Comparison of ENCODE assay signal across 19 cellular contexts in the genomic region with DNA sequence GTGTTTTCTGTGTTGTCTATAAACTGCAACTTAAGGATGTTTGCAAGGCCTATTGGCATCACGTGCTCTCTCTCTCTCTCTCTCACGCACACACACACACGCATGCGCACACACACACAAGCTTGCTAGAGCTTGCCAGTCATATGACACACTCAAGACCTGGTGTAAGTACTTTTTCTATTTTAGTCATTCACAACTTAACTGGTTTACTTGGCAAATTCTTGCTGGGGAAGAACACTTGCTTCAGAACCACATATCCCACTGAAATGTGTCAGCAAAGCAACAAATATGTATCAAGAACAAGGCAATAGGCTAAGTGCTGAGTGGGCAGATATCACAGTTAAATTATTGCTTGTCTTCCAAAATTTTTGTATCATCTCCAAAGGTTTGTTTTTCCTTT.
DNase-seq lines count a peak whose midpoint lies in the region; ATAC-seq and TF ChIP-seq lines count a peak whose summit lies in the region.
"Had no signal": no experiment of that assay in that cellular context is flagged by ENCODE, and none has a peak within 500 bp of the region (broad histone marks: within the 10 kb centered on the region; RNA-seq: fewer than 3 reads in every experiment).

No MANE protein-coding gene starts in this region.

- no peak overlapping the region for H4K91ac ChIP-seq in H9 (ENCODE audit: insufficient read length, low read depth, low read length)

- H3K4me2 ChIP-seq in H9 (ENCODE audit: insufficient read depth, insufficient read length, low read length), result no peak overlapping the region

- TF ChIP-seq CTCF in cardiac muscle cell (IDR thresholded peaks at IDR 0.05; ENCODE audit: low read depth, low read length) (no peak), H9 (conservative IDR thresholded peaks at IDR 0.05) (no peak)

- no peak overlapping the region for H2BK15ac ChIP-seq in H9 (ENCODE audit: low read depth, low read length)

- peak in 1 of 2 donors; percentile 25 for DNase-seq in cardiac muscle cell (ENCODE audit: low read depth in 1 of 2, low spot score in 1 of 2)
- DNase-seq in Right ventricle myocardium inferior (ENCODE audit: missing footprints), result no peak
- peak; percentile 22 for DNase-seq in activated CD4-positive, alpha-beta memory T cell treated with anti-CD3 and anti-CD28 coated beads, Interleukin-2, amount 10 ng/mL, durations not matched to agents 7 days and 5 days
- peak; percentile 97 for DNase-seq in foreskin melanocyte
- DNase-seq in skeletal muscle cell (ENCODE audit: low read depth), result peak; percentile 6
- no peak for DNase-seq in H9
- no peak for DNase-seq in NCI-H69 (lab: John Stamatoyannopoulos, UW)
- DNase-seq: activated naive CD8-positive, alpha-beta T cell treated with anti-CD3 and anti-CD28 coated beads for 36 hours; activated T-cell treated with anti-CD3 and anti-CD28 coated beads, Interleukin-2, amount 50 U/mL, for 4 hours; brain microvascular endothelial cell; CD8-positive, alpha-beta memory T cell; DND-41; GOT3; hippocampal formation; NCI-H1048; NCI-H2081 treated with DMSO at 0.1 percent for 48 hours; stomach had no signal

- no peak overlapping the region for H3K4ac ChIP-seq in H9 (ENCODE audit: low read depth, low read length)

- H3K23ac ChIP-seq in H9 (ENCODE audit: insufficient read length, low read depth, low read length), result no peak overlapping the region

- H3K9me3 Mint-ChIP-seq in activated CD4-positive, alpha-beta memory T cell treated with anti-CD3 and anti-CD28 coated beads, Interleukin-2, amount 10 ng/mL, durations not matched to agents 7 days and 5 days, result no peaks in the 10 kb centered on the region
- H3K9me3 Mint-ChIP-seq in H9, result peaks cover 3 to 4% of the 10 kb centered on the region in 2 experiments; a peak in 3 of 5 replicates
- H3K9me3 Mint-ChIP-seq: activated naive CD8-positive, alpha-beta T cell treated with anti-CD3 and anti-CD28 coated beads for 36 hours; activated T-cell treated with anti-CD3 and anti-CD28 coated beads, Interleukin-2, amount 50 U/mL, for 4 hours; CD8-positive, alpha-beta memory T cell had no signal

- no peak overlapping the region for H3K4me3 Mint-ChIP-seq in activated CD4-positive, alpha-beta memory T cell treated with anti-CD3 and anti-CD28 coated beads, Interleukin-2, amount 10 ng/mL, durations not matched to agents 7 days and 5 days
- H3K4me3 Mint-ChIP-seq in H9, result no peak overlapping the region
- H3K4me3 Mint-ChIP-seq: activated naive CD8-positive, alpha-beta T cell treated with anti-CD3 and anti-CD28 coated beads for 36 hours; activated T-cell treated with anti-CD3 and anti-CD28 coated beads, Interleukin-2, amount 50 U/mL, for 4 hours; CD8-positive, alpha-beta memory T cell; neural crest cell had no signal

- H2AFZ ChIP-seq in H9 (ENCODE audit: low read length), result no peak overlapping the region

- no peak overlapping the region for H4K8ac ChIP-seq in H9 (replicated peaks; ENCODE audit: insufficient read length, low read depth, low read length)

- no peaks in the 10 kb centered on the region for H4K20me1 ChIP-seq in H9 (ENCODE audit: control insufficient read depth, insufficient read depth, insufficient read length)

- CTCF ChIA-PET in activated CD4-positive, alpha-beta memory T cell treated with anti-CD3 and anti-CD28 coated beads, Interleukin-2, amount 10 ng/mL, durations not matched to agents 7 days and 5 days (lab: Charles Lee), result interaction anchor here (1.6 to 2.8 kb wide), 2 partner anchors 9 to 22 kb away, joined by 6 to 12 read pairs; no protein-coding TSS in a partner anchor

- H3K27me3 ChIP-seq in cardiac muscle cell (no peaks in the 10 kb centered on the region), H9 (ENCODE audit: insufficient read depth, low read length) (no peaks in the 10 kb centered on the region)
- H3K27me3 ChIP-seq: brain microvascular endothelial cell, stomach had no signal

- intact Hi-C loops in Right ventricle myocardium inferior (cut with DNase I), result no loop called here

- H3T11ph ChIP-seq in H9 (ENCODE audit: low read length), result no peak overlapping the region

- H3K4me1 Mint-ChIP-seq in activated CD4-positive, alpha-beta memory T cell treated with anti-CD3 and anti-CD28 coated beads, Interleukin-2, amount 10 ng/mL, durations not matched to agents 7 days and 5 days, result no peaks in the 10 kb centered on the region
- H3K4me1 Mint-ChIP-seq in H9, result no peaks in the 10 kb centered on the region
- H3K4me1 Mint-ChIP-seq: activated naive CD8-positive, alpha-beta T cell treated with anti-CD3 and anti-CD28 coated beads for 36 hours; CD8-positive, alpha-beta memory T cell; neural crest cell had no signal

- H2BK20ac ChIP-seq in H9 (ENCODE audit: low read depth, low read length, poor library complexity, severe bottlenecking), result no peak overlapping the region

- no peak overlapping the region for H2AK5ac ChIP-seq in H9 (ENCODE audit: insufficient read length, low read length)

- peak overlapping the region; percentile 25 for H3K27ac ChIP-seq in cardiac muscle cell
- H3K27ac ChIP-seq in H9 (ENCODE audit: insufficient read length, low read depth, low read length), result no peak overlapping the region
- H3K27ac ChIP-seq: brain microvascular endothelial cell, stomach had no signal

- no peaks in the 10 kb centered on the region for H3K36me3 ChIP-seq in cardiac muscle cell
- H3K36me3 ChIP-seq: brain microvascular endothelial cell, stomach had no signal

- H3K18ac ChIP-seq in H9 (ENCODE audit: insufficient read length, low read depth, low read length), result no peak overlapping the region

- no peaks in the 10 kb centered on the region for H3K23me2 ChIP-seq in H9 (ENCODE audit: insufficient read length, low read depth, low read length, poor library complexity, severe bottlenecking)

- H3K4me3 ChIP-seq in cardiac muscle cell (no peak overlapping the region), skeletal muscle cell (ENCODE audit: low read depth, low read length) (no peak overlapping the region)
- H3K4me3 ChIP-seq: stomach had no signal

- no CpG with 5 or more reads among the region's 4 CpGs for WGBS in H9 (ENCODE audit: extremely low coverage, insufficient read length, low lambda C conversion rate)

- no peaks in the 10 kb centered on the region; the same call in 1 of the 2 replicates for H3K79me2 ChIP-seq in H9 (ENCODE audit: insufficient read depth, low read length)

- no peak overlapping the region for H2BK120ac ChIP-seq in H9 (ENCODE audit: low read depth, low read length, poor library complexity, severe bottlenecking)

- H2BK5ac ChIP-seq in H9 (ENCODE audit: insufficient read length, low read length), result no peak overlapping the region

- no peaks in the 10 kb centered on the region for H3K27me3 Mint-ChIP-seq in activated CD4-positive, alpha-beta memory T cell treated with anti-CD3 and anti-CD28 coated beads, Interleukin-2, amount 10 ng/mL, durations not matched to agents 7 days and 5 days
- H3K27me3 Mint-ChIP-seq in H9 (ENCODE audit: low read depth), result peaks cover 3% of the 10 kb centered on the region
- H3K27me3 Mint-ChIP-seq: activated naive CD8-positive, alpha-beta T cell treated with anti-CD3 and anti-CD28 coated beads for 36 hours had no signal

- no peak overlapping the region for H3K9ac ChIP-seq in H9 (ENCODE audit: extremely low read depth, insufficient read length, low read length)

- no peak overlapping the region for H2BK12ac ChIP-seq in H9 (ENCODE audit: insufficient read length, low read depth, low read length)

- H3K4me1 ChIP-seq in cardiac muscle cell (ENCODE audit: low read depth) (no peaks in the 10 kb centered on the region), H9 (ENCODE audit: insufficient read depth, low read length) (no peaks in the 10 kb centered on the region)

- H3K36me3 Mint-ChIP-seq in activated CD4-positive, alpha-beta memory T cell treated with anti-CD3 and anti-CD28 coated beads, Interleukin-2, amount 10 ng/mL, durations not matched to agents 7 days and 5 days (ENCODE audit: low read depth), result no peaks in the 10 kb centered on the region
- peaks cover 0 to 4% (median 0%) of the 10 kb centered on the region in 3 experiments; a peak in 3 of 7 replicates for H3K36me3 Mint-ChIP-seq in H9 (ENCODE audit: insufficient read depth in 1 of 3, low read depth in 3 of 3)

- no peak for ATAC-seq in Right ventricle myocardium inferior
- ATAC-seq in GM19395 (IDR thresholded peaks at IDR 0.05; ENCODE audit: unreplicated experiment), result no peak
- ATAC-seq: activated T-cell treated with anti-CD3 and anti-CD28 coated beads, Interleukin-2, amount 50 U/mL, for 4 hours had no signal

- no peaks in the 10 kb centered on the region for H3K79me1 ChIP-seq in H9 (ENCODE audit: insufficient read depth, low read depth, low read length, poor library complexity, severe bottlenecking)

- H3K14ac ChIP-seq in H9 (ENCODE audit: insufficient read depth, low read length), result no peak overlapping the region

- H3K9me3 ChIP-seq in cardiac muscle cell (ENCODE audit: low read depth) (no peaks in the 10 kb centered on the region), H9 (ENCODE audit: control insufficient read depth, low read depth, low read length) (no peaks in the 10 kb centered on the region)
- H3K9me3 ChIP-seq: stomach had no signal

- POLR2A ChIA-PET in activated CD4-positive, alpha-beta memory T cell treated with anti-CD3 and anti-CD28 coated beads, Interleukin-2, amount 10 ng/mL, durations not matched to agents 7 days and 5 days (lab: Charles Lee), result no interaction called here

- H3K56ac ChIP-seq in H9 (ENCODE audit: insufficient read length, low read depth, low read length), result no peak overlapping the region

- no peak overlapping the region for H4K5ac ChIP-seq in H9 (ENCODE audit: insufficient read length, low read depth, low read length)

- no peak overlapping the region for H3K27ac Mint-ChIP-seq in activated CD4-positive, alpha-beta memory T cell treated with anti-CD3 and anti-CD28 coated beads, Interleukin-2, amount 10 ng/mL, durations not matched to agents 7 days and 5 days
- no peak overlapping the region for H3K27ac Mint-ChIP-seq in H9
- H3K27ac Mint-ChIP-seq: activated naive CD8-positive, alpha-beta T cell treated with anti-CD3 and anti-CD28 coated beads for 36 hours; CD8-positive, alpha-beta memory T cell had no signal

Comparison
In these comparisons a context has a peak if more than half of its experiments do, and no peak if none do; other contexts are left out.
1. DNase-seq: peak in activated CD4-positive, alpha-beta memory T cell treated with anti-CD3 and anti-CD28 coated beads, Interleukin-2, amount 10 ng/mL, durations not matched to agents 7 days and 5 days (single experiment), foreskin melanocyte (single experiment) and skeletal muscle cell (single experiment); none in Right ventricle myocardium inferior (single experiment), H9 (single experiment) and NCI-H69 (single experiment).